ENCODE assay signal across 8 cellular contexts in genomic region chr14:51283402-51283825, GRCh38. TPM values are rescaled to one million over a fixed set of nuclear protein-coding genes. Genes with fewer than 3 reads are reported as not detected.
A peak's percentile ranks its signal among the peaks of the same experiment; 100 is the strongest.
DNase-seq lines count a peak whose midpoint lies in the region; ATAC-seq, FAIRE-seq and TF ChIP-seq lines count a peak whose summit lies in the region.

No MANE protein-coding gene starts in this region.

- TF ChIP-seq CTCF in A549 (IDR thresholded peaks at IDR 0.05): peak; percentile 96
- TF ChIP-seq CTCF in GM13977 (IDR thresholded peaks at IDR 0.05; ENCODE audit: extremely low read depth, insufficient read depth, missing control alignments): peak; percentile 59
- TF ChIP-seq CTCF in foreskin fibroblast (IDR thresholded peaks at IDR 0.05; ENCODE audit: low read depth, low read length): peak; percentile 59
- peak; percentile 91 for TF ChIP-seq CTCF in osteocyte (IDR thresholded peaks at IDR 0.05)

- no peak overlapping the region for H3K27ac Mint-ChIP-seq in osteocyte (ENCODE audit: unreplicated experiment)

- no peaks in the 10 kb centered on the region for H3K27me3 Mint-ChIP-seq in osteocyte (ENCODE audit: unreplicated experiment)

- POLR2A ChIA-PET in A549 (lab: Yijun Ruan, JAX): interaction anchor here (1.3 to 1.4 kb wide), 2 partner anchors 368 to 493 kb away, joined by 6 read pairs; partner anchors contain the start of gene FRMD6

- H3K36me3 Mint-ChIP-seq in osteocyte (ENCODE audit: unreplicated experiment): no peaks in the 10 kb centered on the region

- TF ChIP-seq EP300 in A549 (IDR thresholded peaks at IDR 0.05): no peak

- no peak overlapping the region for H3K4me3 Mint-ChIP-seq in osteocyte (ENCODE audit: unreplicated experiment)

- CTCF ChIA-PET in A549 (lab: Yijun Ruan, JAX): interaction anchor here (0.6 to 23.5 kb wide), 93 partner anchors 10 to 1186 kb away, joined by 3 to 512 read pairs (median 4); partner anchors contain the start of genes FRMD6, TMX1 and TRIM9

- peak; percentile 82 for FAIRE-seq in A549 (lab: Jason Lieb, UNC)

- no peaks in the 10 kb centered on the region for H3K9me3 ChIP-seq in A549

- no peaks in the 10 kb centered on the region for H3K4me1 ChIP-seq in A549

- TF ChIP-seq POLR2A in A549 (IDR thresholded peaks at IDR 0.05; ENCODE audit: low read length): no peak

- TF ChIP-seq RAD21 in A549 (conservative IDR thresholded peaks at IDR 0.05 in 1 of 2, IDR thresholded peaks at IDR 0.05 in 1 of 2): peak; percentile 94 to 97

- no peak overlapping the region for H3K4me3 ChIP-seq in A549
- H3K4me3 ChIP-seq in foreskin fibroblast (ENCODE audit: low read depth in 1 of 2, low read length in 2 of 2): no peak overlapping the region

- intact Hi-C loops in posterior vena cava (cut with DNase I): loop anchor here (2.0 to 10.0 kb wide), 3 partner anchors 371 to 694 kb away; partner anchors contain the start of gene FRMD6 (in 2 of the 2)

- DNase-seq in A549 (ENCODE audit: low read depth in 1 of 2, low spot score in 1 of 2) (peak; percentile 78 to 81), GM13977 (ENCODE audit: low spot score) (peak; percentile 33), NCI-H1694 treated with DMSO at 0.1 percent for 48 hours (lab: John Stamatoyannopoulos, UW) (peak; percentile 97), SW 1271 (lab: John Stamatoyannopoulos, UW) (peak; percentile 21 to 88), foreskin fibroblast (peak; percentile 73 to 88), osteocyte (ENCODE audit: extremely low spot score, unreplicated experiment) (no peak), posterior vena cava (ENCODE audit: low spot score) (no peak)

- in situ Hi-C loops in GM13977 (cut with MboI; ENCODE audit: low pct_unique_long_range_greater_than_20kb, low sequenced_read_pairs, unreplicated experiment): loop anchor here (10.0 to 25.0 kb wide), 2 partner anchors 501 to 704 kb away; partner anchors contain the start of gene RTRAF

- no peak overlapping the region for H3K4me2 ChIP-seq in A549

- peaks cover 10% of the 10 kb centered on the region for H3K4me1 Mint-ChIP-seq in osteocyte (ENCODE audit: unreplicated experiment)

- ATAC-seq in A549 (peak; percentile 86 to 93), HG02970 (IDR thresholded peaks at IDR 0.05; ENCODE audit: low FRiP score, unreplicated experiment) (no peak)

- no peaks in the 10 kb centered on the region for H3K9me3 Mint-ChIP-seq in osteocyte (ENCODE audit: unreplicated experiment)

- no peak overlapping the region for H3K27ac ChIP-seq in A549

- 30% methylated on average over 3 of the region's 3 CpGs for WGBS in A549 (ENCODE audit: missing lambda C conversion rate)

TF ChIP-seq in A549, 52 proteins besides CTCF, POLR2A, EP300 and RAD21:
- peak; percentile 96 for TF ChIP-seq SMC3 (IDR thresholded peaks at IDR 0.05)
- TF ChIP-seq CHD2 (IDR thresholded peaks at IDR 0.05; ENCODE audit: low read length, partially characterized antibody): no peak

RNA-seq across cellular contexts. Expression of gene TMX1, which starts 43.4 kb away (rescaled TPM):
- polyA plus RNA-seq in A549 (2011; rRNA removed) (39.6 and 58.6 TPM in 2 replicates), A549 (2017; fragmentation: RNase III; extraction: RNeasy Plus Mini Kit Qiagen cat#74134 plus additional on column Dnase treatment) (57.7 to 64.0 TPM (median 59.6 TPM) in 3 replicates)
- 13.2 and 14.7 TPM in 2 replicates for polyA plus RNA-seq in A549 (2012; cell fraction: cytosol; rRNA removed)
- polyA plus RNA-seq in A549 (2012; cell fraction: nucleus; rRNA removed): 7.0 and 11.0 TPM in 2 replicates
- polyA minus RNA-seq in A549 (2011; rRNA and poly(A)+ RNA removed): 19.1 and 20.1 TPM in 2 replicates
- total RNA-seq in osteocyte (29.8 and 29.9 TPM in 2 replicates), posterior vena cava (10 to 100 TPM; 22.4 to 26.0 TPM)

Comparison
In these comparisons a context has a peak if more than half of its experiments do, and no peak if none do; other contexts are left out.
1. DNase-seq: peak in A549 (2 of 2), GM13977 (single experiment), NCI-H1694 treated with DMSO at 0.1 percent for 48 hours (single experiment), SW 1271 (2 of 2) and foreskin fibroblast (2 of 2); none in osteocyte (single experiment) and posterior vena cava (single experiment).
2. Peak in every context shown above with its lines, with median percentiles within 50 percentile points of each other: CTCF ChIP-seq.